Comparison of ENCODE assay signal across 13 cellular contexts in the genomic region with DNA sequence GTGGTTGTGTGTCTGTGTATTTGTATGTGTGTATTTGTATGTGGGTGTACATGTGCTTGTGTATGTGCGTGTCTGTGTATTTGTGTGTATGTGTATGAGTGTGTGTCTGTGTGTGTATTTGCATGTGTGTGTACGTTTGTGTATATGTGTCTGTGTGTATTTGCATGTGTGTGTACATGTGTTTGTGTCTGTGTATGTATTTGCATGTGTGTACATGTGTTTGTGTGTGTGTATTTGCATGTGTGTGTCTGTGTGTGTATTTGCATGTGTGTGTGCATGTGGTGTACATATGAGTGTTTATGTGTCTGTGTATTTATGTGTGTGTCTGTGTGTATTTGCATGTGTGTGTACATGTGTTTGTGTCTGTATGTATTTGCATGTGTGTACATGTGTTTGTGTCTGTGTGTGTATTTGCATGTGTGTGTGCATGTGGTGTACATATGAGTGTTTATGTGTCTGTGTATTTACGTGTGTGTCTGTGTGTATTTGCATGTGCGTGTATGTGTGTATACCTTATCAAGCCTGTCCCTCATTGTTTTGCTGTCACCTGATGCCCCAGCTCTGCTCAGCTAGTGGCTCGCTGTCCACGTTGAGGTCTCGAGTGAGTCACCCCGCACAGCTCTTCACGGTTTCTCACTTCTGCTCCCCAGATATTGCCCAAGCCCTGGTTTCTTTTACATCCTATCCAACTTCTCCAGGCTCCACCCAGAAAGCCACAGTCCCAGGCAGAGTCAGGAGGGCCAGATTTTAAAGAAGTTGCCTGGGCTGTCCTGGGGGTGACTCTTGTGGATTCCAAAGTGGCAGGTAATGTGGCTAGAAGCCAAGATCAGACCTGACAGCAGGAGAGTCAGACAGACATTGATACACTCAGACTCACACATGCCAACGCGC. TPM values are rescaled to one million over a fixed set of nuclear protein-coding genes. Genes with fewer than 3 reads are reported as not detected.
DNase-seq lines count a peak whose midpoint lies in the region; ATAC-seq and TF ChIP-seq lines count a peak whose summit lies in the region.
"Had no signal": no experiment of that assay in that cellular context is flagged by ENCODE, and none has a peak within 500 bp of the region (broad histone marks: within the 10 kb centered on the region; RNA-seq: fewer than 3 reads in every experiment).

No MANE protein-coding gene starts in this region.

- peaks cover 4% of the 10 kb centered on the region for H3K27me3 Mint-ChIP-seq in activated CD8-positive, alpha-beta T cell treated with anti-CD3 and anti-CD28 coated beads for 36 hours
- peaks cover 8% of the 10 kb centered on the region for H3K27me3 Mint-ChIP-seq in activated CD8-positive, alpha-beta T cell treated with anti-CD3 and anti-CD28 coated beads, Interleukin-2, amount 10 ng/mL, durations not matched to agents 7 days and 5 days (ENCODE audit: low read depth)

- no TSS peak for BruUV-seq in PC-9 (replicated peaks; lab: Mats Ljungman, UMichigan)

- H3K27ac Mint-ChIP-seq in activated CD8-positive, alpha-beta T cell treated with anti-CD3 and anti-CD28 coated beads for 36 hours: no peak overlapping the region
- H3K27ac Mint-ChIP-seq in activated CD8-positive, alpha-beta T cell treated with anti-CD3 and anti-CD28 coated beads, Interleukin-2, amount 10 ng/mL, durations not matched to agents 7 days and 5 days: no peak overlapping the region
- H3K27ac Mint-ChIP-seq: nephron had no signal

- peaks cover 65% of the 10 kb centered on the region for H3K4me1 ChIP-seq in PC-9 (replicated peaks; ENCODE audit: insufficient read depth)
- H3K4me1 ChIP-seq in smooth muscle cell (ENCODE audit: low read depth): no peaks in the 10 kb centered on the region
- H3K4me1 ChIP-seq: Peyer's patch had no signal

- peak; percentile 26 for DNase-seq in activated CD8-positive, alpha-beta T cell treated with anti-CD3 and anti-CD28 coated beads for 36 hours
- DNase-seq in activated CD8-positive, alpha-beta T cell treated with anti-CD3 and anti-CD28 coated beads, Interleukin-2, amount 10 ng/mL, durations not matched to agents 7 days and 5 days: no peak
- DNase-seq in PC-9 (peak; percentile 91 to 100), fibroblast of mammary gland (ENCODE audit: low read depth) (peak; percentile 74), smooth muscle cell (lab: John Stamatoyannopoulos, UW; ENCODE audit: unreplicated experiment) (no peak)
- DNase-seq: activated T-cell treated with anti-CD3 and anti-CD28 coated beads for 4 hours, Peyer's patch had no signal

- H4K20me1 ChIP-seq in PC-9 (ENCODE audit: insufficient read depth): no peaks in the 10 kb centered on the region
- H4K20me1 ChIP-seq in smooth muscle cell (ENCODE audit: low read depth): no peaks in the 10 kb centered on the region

- H3K4me3 ChIP-seq in PC-9 (no peak overlapping the region), fibroblast of mammary gland (ENCODE audit: control insufficient read depth, low read depth, low read length) (no peak overlapping the region), smooth muscle cell (no peak overlapping the region)
- H3K4me3 ChIP-seq: Peyer's patch had no signal

- no peaks in the 10 kb centered on the region for H3K9me3 Mint-ChIP-seq in activated CD8-positive, alpha-beta T cell treated with anti-CD3 and anti-CD28 coated beads for 36 hours
- H3K9me3 Mint-ChIP-seq in activated CD8-positive, alpha-beta T cell treated with anti-CD3 and anti-CD28 coated beads, Interleukin-2, amount 10 ng/mL, durations not matched to agents 7 days and 5 days (ENCODE audit: insufficient read depth): no peaks in the 10 kb centered on the region
- H3K9me3 Mint-ChIP-seq: nephron had no signal

- no peak overlapping the region for H3K9ac ChIP-seq in smooth muscle cell (ENCODE audit: low read depth)

- TF ChIP-seq CTCF in activated CD8-positive, alpha-beta T cell treated with anti-CD3 and anti-CD28 coated beads for 36 hours (IDR thresholded peaks at IDR 0.05): no peak
- TF ChIP-seq CTCF in PC-9 (conservative IDR thresholded peaks at IDR 0.05): no peak
- no peak for TF ChIP-seq CTCF in fibroblast of mammary gland (conservative IDR thresholded peaks at IDR 0.05; ENCODE audit: control insufficient read depth, insufficient read depth, low read depth, low read length)
- TF ChIP-seq CTCF in smooth muscle cell (IDR thresholded peaks at IDR 0.05; ENCODE audit: borderline replicate concordance, insufficient read depth, poor library complexity, severe bottlenecking): no peak

- H3K4me3 Mint-ChIP-seq in activated CD8-positive, alpha-beta T cell treated with anti-CD3 and anti-CD28 coated beads for 36 hours: no peak overlapping the region
- H3K4me3 Mint-ChIP-seq in activated CD8-positive, alpha-beta T cell treated with anti-CD3 and anti-CD28 coated beads, Interleukin-2, amount 10 ng/mL, durations not matched to agents 7 days and 5 days: no peak overlapping the region
- H3K4me3 Mint-ChIP-seq: nephron had no signal

- no peaks in the 10 kb centered on the region for H3K27me3 ChIP-seq in PC-9 (ENCODE audit: insufficient read depth, low read depth)
- no peaks in the 10 kb centered on the region for H3K27me3 ChIP-seq in smooth muscle cell (ENCODE audit: low read depth)
- H3K27me3 ChIP-seq: Peyer's patch had no signal

- intact Hi-C loops in activated CD8-positive, alpha-beta T cell treated with anti-CD3 and anti-CD28 coated beads for 36 hours (cut with micrococcal nuclease): no loop called here
- intact Hi-C loops in PC-9 (cut with micrococcal nuclease; ENCODE audit: unreplicated experiment): loop anchor here (1.0 to 5.0 kb wide), 3 partner anchors 13 to 290 kb away; no protein-coding TSS in a partner anchor

- H3F3A ChIP-seq in PC-9 (ENCODE audit: insufficient read depth, low read depth): peaks cover 72% of the 10 kb centered on the region
- H3F3A ChIP-seq in smooth muscle cell (ENCODE audit: low read depth): peaks cover 2% of the 10 kb centered on the region

- H3K4me2 ChIP-seq in PC-9: peak overlapping the region; percentile 67
- no peak overlapping the region for H3K4me2 ChIP-seq in smooth muscle cell

- ATAC-seq in activated CD8-positive, alpha-beta T cell treated with anti-CD3 and anti-CD28 coated beads for 36 hours: peak; percentile 54
- no peak for ATAC-seq in activated CD8-positive, alpha-beta T cell treated with anti-CD3 and anti-CD28 coated beads, Interleukin-2, amount 10 ng/mL, durations not matched to agents 7 days and 5 days
- ATAC-seq in GM18517 (IDR thresholded peaks at IDR 0.05; ENCODE audit: unreplicated experiment) (no peak), HG03135 (IDR thresholded peaks at IDR 0.05; ENCODE audit: unreplicated experiment) (no peak), HG02938 (IDR thresholded peaks at IDR 0.05; ENCODE audit: unreplicated experiment) (no peak)

- H2AFZ ChIP-seq in PC-9 (no peak overlapping the region), smooth muscle cell (ENCODE audit: low read depth) (no peak overlapping the region)

- no peaks in the 10 kb centered on the region for H3K36me3 ChIP-seq in PC-9 (ENCODE audit: low read depth)
- H3K36me3 ChIP-seq in smooth muscle cell (ENCODE audit: low read depth): no peaks in the 10 kb centered on the region
- H3K36me3 ChIP-seq: Peyer's patch had no signal

- H3K27ac ChIP-seq in PC-9: peak overlapping the region; percentile 91
- peak overlapping the region; percentile 29 for H3K27ac ChIP-seq in smooth muscle cell (ENCODE audit: low read depth)
- H3K27ac ChIP-seq: Peyer's patch had no signal

- H3K9me3 ChIP-seq in PC-9 (ENCODE audit: insufficient read depth, low read depth) (no peaks in the 10 kb centered on the region), smooth muscle cell (replicated peaks; ENCODE audit: low read depth) (no peaks in the 10 kb centered on the region)
- H3K9me3 ChIP-seq: Peyer's patch had no signal

- H3K9me2 ChIP-seq in PC-9 (ENCODE audit: insufficient read depth): no peaks in the 10 kb centered on the region

- peaks cover 9% of the 10 kb centered on the region for H3K4me1 Mint-ChIP-seq in activated CD8-positive, alpha-beta T cell treated with anti-CD3 and anti-CD28 coated beads for 36 hours (ENCODE audit: low read depth)
- H3K4me1 Mint-ChIP-seq in activated CD8-positive, alpha-beta T cell treated with anti-CD3 and anti-CD28 coated beads, Interleukin-2, amount 10 ng/mL, durations not matched to agents 7 days and 5 days (ENCODE audit: low read depth): peaks cover 10% of the 10 kb centered on the region

- CTCF ChIA-PET in activated CD8-positive, alpha-beta T cell treated with anti-CD3 and anti-CD28 coated beads for 36 hours (lab: Charles Lee): no interaction called here
- CTCF ChIA-PET in activated CD8-positive, alpha-beta T cell treated with anti-CD3 and anti-CD28 coated beads, Interleukin-2, amount 10 ng/mL, durations not matched to agents 7 days and 5 days (lab: Charles Lee): no interaction called here
- CTCF ChIA-PET in PC-9 (lab: Charles Lee): interaction anchor here (0.5 to 0.7 kb wide), 2 partner anchors 20 to 252 kb away, joined by 4 to 6 read pairs; no protein-coding TSS in a partner anchor

- H3K79me2 ChIP-seq in PC-9 (ENCODE audit: low read depth) (no peaks in the 10 kb centered on the region), smooth muscle cell (ENCODE audit: low read depth) (no peaks in the 10 kb centered on the region)

- POLR2A ChIA-PET in activated CD8-positive, alpha-beta T cell treated with anti-CD3 and anti-CD28 coated beads for 36 hours (lab: Charles Lee): no interaction called here
- POLR2A ChIA-PET in activated CD8-positive, alpha-beta T cell treated with anti-CD3 and anti-CD28 coated beads, Interleukin-2, amount 10 ng/mL, durations not matched to agents 7 days and 5 days (lab: Charles Lee): no interaction called here
- POLR2A ChIA-PET in PC-9 (lab: Charles Lee; ENCODE audit: unreplicated experiment): interaction anchor here (0.6 to 1.2 kb wide), 4 partner anchors 13 to 231 kb away, joined by 3 to 6 read pairs (median 5); no protein-coding TSS in a partner anchor

- H3K36me3 Mint-ChIP-seq in activated CD8-positive, alpha-beta T cell treated with anti-CD3 and anti-CD28 coated beads for 36 hours (ENCODE audit: low read depth): no peaks in the 10 kb centered on the region
- no peaks in the 10 kb centered on the region for H3K36me3 Mint-ChIP-seq in activated CD8-positive, alpha-beta T cell treated with anti-CD3 and anti-CD28 coated beads, Interleukin-2, amount 10 ng/mL, durations not matched to agents 7 days and 5 days (ENCODE audit: low read depth)

- WGBS in smooth muscle cell (ENCODE audit: low lambda C conversion rate): 69% methylated on average over 11 of the region's 11 CpGs

RNA-seq across cellular contexts. Expression of gene MB, which starts 15.1 kb away (rescaled TPM):
- total RNA-seq in activated CD8-positive, alpha-beta T cell treated with anti-CD3 and anti-CD28 coated beads for 36 hours: not detected
- total RNA-seq in activated CD8-positive, alpha-beta T cell treated with anti-CD3 and anti-CD28 coated beads, Interleukin-2, amount 10 ng/mL, durations not matched to agents 7 days and 5 days: not detected
- total RNA-seq in PC-9 (2021) (5.0 and 5.8 TPM in 2 replicates), smooth muscle cell (not detected in 2 replicates)
- polyA plus RNA-seq in smooth muscle cell: 0.14 and 0.53 TPM in 2 replicates
- total RNA-seq: endothelial cell of umbilical vein had no signal
- polyA plus RNA-seq: BJ, endothelial cell of umbilical vein had no signal

RNA-seq across cellular contexts. Expression of gene APOL6, which starts 46.3 kb away (rescaled TPM):
- 10 to 100 TPM; 37.1 to 38.0 TPM for total RNA-seq in activated CD8-positive, alpha-beta T cell treated with anti-CD3 and anti-CD28 coated beads for 36 hours
- 10 to 100 TPM; 62.3 to 63.2 TPM for total RNA-seq in activated CD8-positive, alpha-beta T cell treated with anti-CD3 and anti-CD28 coated beads, Interleukin-2, amount 10 ng/mL, durations not matched to agents 7 days and 5 days
- 16.7 and 18.6 TPM in 2 replicates for total RNA-seq in PC-9 (2021)
- total RNA-seq in smooth muscle cell: 0.76 and 0.99 TPM in 2 replicates
- polyA plus RNA-seq in smooth muscle cell: 0.18 and 0.23 TPM in 2 replicates

Comparison
In these comparisons a context has a peak if more than half of its experiments do, and no peak if none do; other contexts are left out.
1. DNase-seq: peak in activated CD8-positive, alpha-beta T cell treated with anti-CD3 and anti-CD28 coated beads for 36 hours (single experiment), PC-9 (2 of 2) and fibroblast of mammary gland (single experiment); none in activated CD8-positive, alpha-beta T cell treated with anti-CD3 and anti-CD28 coated beads, Interleukin-2, amount 10 ng/mL, durations not matched to agents 7 days and 5 days (single experiment) and smooth muscle cell (single experiment).